In the genomic region with DNA sequence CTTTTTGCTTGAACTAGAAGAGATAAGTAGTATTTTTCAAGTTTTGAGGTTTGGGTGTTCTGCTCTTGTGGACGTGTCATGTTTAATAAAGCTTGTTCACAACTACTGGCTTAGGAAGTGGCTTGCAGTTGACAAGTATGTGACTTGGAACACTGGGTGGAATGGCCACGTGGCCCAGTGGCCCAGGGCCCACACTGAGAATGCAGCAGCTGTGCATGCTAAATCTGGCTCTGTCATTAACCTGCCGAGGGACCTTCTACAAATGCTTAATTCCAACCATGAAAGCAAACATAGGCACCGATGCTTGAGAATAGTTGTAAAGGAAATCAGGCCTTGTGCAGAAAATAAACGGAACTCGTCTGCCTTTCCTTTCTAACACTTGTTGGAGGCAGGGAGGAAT, we compare ENCODE assay signal across 15 cellular contexts. TPM values are rescaled to one million over a fixed set of nuclear protein-coding genes. Genes with fewer than 3 reads are reported as not detected.
DNase-seq lines count a peak whose midpoint lies in the region; ATAC-seq and TF ChIP-seq lines count a peak whose summit lies in the region.
"Had no signal": no experiment of that assay in that cellular context is flagged by ENCODE, and none has a peak within 500 bp of the region (broad histone marks: within the 10 kb centered on the region; RNA-seq: fewer than 3 reads in every experiment).

No MANE protein-coding gene starts in this region.

- ATAC-seq in GM23338 (peak; percentile 26; the same call in 1 of the 3 replicates), Panc1 (peak; percentile 62), heart right ventricle (peak; percentile 83 to 100 (median 97)), GM19455 (IDR thresholded peaks at IDR 0.05; ENCODE audit: unreplicated experiment) (no peak)

- H3K36me3 Mint-ChIP-seq in GM23338 (ENCODE audit: low read depth), result no peaks in the 10 kb centered on the region

- no TSS peak for BruUV-seq in Panc1 (replicated peaks; lab: Mats Ljungman, UMichigan)

- no peaks in the 10 kb centered on the region for H3K36me3 ChIP-seq in GM23338 (ENCODE audit: insufficient read depth)
- no peaks in the 10 kb centered on the region for H3K36me3 ChIP-seq in Panc1 (ENCODE audit: control insufficient read depth, insufficient read depth, low read length)
- H3K36me3 ChIP-seq in heart right ventricle, result no peaks in the 10 kb centered on the region
- H3K36me3 ChIP-seq in prostate gland, result no peaks in the 10 kb centered on the region
- H3K36me3 ChIP-seq in ascending aorta, result no peaks in the 10 kb centered on the region

- 12 to 14% methylated on average over 6 of the region's 6 CpGs for WGBS in heart right ventricle, 2 donors
- WGBS in prostate gland, result 16% methylated on average over 6 of the region's 6 CpGs

- no peaks in the 10 kb centered on the region for H3K9me3 ChIP-seq in Panc1 (ENCODE audit: control insufficient read depth, insufficient read depth, low read depth, low read length)
- no peaks in the 10 kb centered on the region for H3K9me3 ChIP-seq in heart right ventricle
- H3K9me3 ChIP-seq in prostate gland, result no peaks in the 10 kb centered on the region
- no peaks in the 10 kb centered on the region for H3K9me3 ChIP-seq in ascending aorta

- H3K4me3 ChIP-seq in GM23338 (no peak overlapping the region), Panc1 (ENCODE audit: low read depth in 2 of 2, low read length in 2 of 2) (no peak overlapping the region), heart right ventricle (no peak overlapping the region), prostate gland (no peak overlapping the region), ascending aorta (no peak overlapping the region)

- CTCF ChIA-PET in Panc1 (lab: Charles Lee), result no interaction called here

- no peaks in the 10 kb centered on the region; the same call in 1 of the 2 replicates for H3K4me1 ChIP-seq in GM23338 (ENCODE audit: insufficient read depth)
- peaks cover 15% of the 10 kb centered on the region for H3K4me1 ChIP-seq in Panc1 (ENCODE audit: control insufficient read depth, insufficient read depth, low read length)
- H3K4me1 ChIP-seq in heart right ventricle, result peaks cover 0 to 18% (median 13%) of the 10 kb centered on the region in 9 donors
- no peaks in the 10 kb centered on the region for H3K4me1 ChIP-seq in prostate gland (replicated peaks)
- H3K4me1 ChIP-seq in ascending aorta, result no peaks in the 10 kb centered on the region

- no peak for TF ChIP-seq POLR2A in prostate gland (IDR thresholded peaks at IDR 0.05)

- intact Hi-C loops in Panc1 (cut with micrococcal nuclease; ENCODE audit: unreplicated experiment), result no loop called here
- intact Hi-C loops in heart right ventricle (cut with DNase I), result loop anchor here in 2 of 10 donors (5.0 to 10.0 kb wide), 2 partner anchors 44 to 294 kb away; no protein-coding TSS in a partner anchor
- intact Hi-C loops in prostate gland (cut with DNase I), result no loop called here
- intact Hi-C loops in ascending aorta (cut with DNase I), result no loop called here

- H3K9me3 Mint-ChIP-seq in GM23338, result no peaks in the 10 kb centered on the region
- H3K9me3 Mint-ChIP-seq: activated T-helper 2 cell treated with anti-CD3 and anti-CD28 coated beads, Interferon-gamma antibody, Interleukin-2, Interleukin-4, amounts not matched to agents 10 μg/mL and 5 μg/mL and 100 μg/mL, durations not matched to agents 14 hours and 24 hours and 36 hours; stimulated activated naive CD8-positive, alpha-beta T cell treated with anti-CD3 and anti-CD28 coated beads, Interleukin-15, Interleukin-2, amounts not matched to agents 100 ng/mL and 50 ng/mL, for 24 hours had no signal

- H3K4me2 ChIP-seq in GM23338, result no peak overlapping the region

- H2AFZ ChIP-seq in GM23338, result peak overlapping the region; percentile 93; the same call in 1 of the 2 replicates

- POLR2A ChIA-PET in Panc1 (lab: Charles Lee), result no interaction called here

- H4K20me1 ChIP-seq in GM23338 (replicated peaks; ENCODE audit: insufficient read depth), result no peaks in the 10 kb centered on the region

- H3K79me2 ChIP-seq in GM23338 (replicated peaks; ENCODE audit: insufficient read depth), result no peaks in the 10 kb centered on the region

- peaks cover 19% of the 10 kb centered on the region for H3K4me1 Mint-ChIP-seq in GM23338

- H3K9me2 ChIP-seq in GM23338 (ENCODE audit: insufficient read depth), result no peaks in the 10 kb centered on the region

- TF ChIP-seq CTCF in GM23338 (conservative IDR thresholded peaks at IDR 0.05; ENCODE audit: low read depth in 2 of 2), result no peak
- no peak for TF ChIP-seq CTCF in Panc1 (IDR thresholded peaks at IDR 0.05)
- TF ChIP-seq CTCF in heart right ventricle (IDR thresholded peaks at IDR 0.05), result no peak
- no peak for TF ChIP-seq CTCF in prostate gland (IDR thresholded peaks at IDR 0.05)
- no peak for TF ChIP-seq CTCF in ascending aorta (IDR thresholded peaks at IDR 0.05)

- H3K27ac Mint-ChIP-seq in GM23338, result peak overlapping the region; percentile 38; the same call in 1 of the 2 replicates
- H3K27ac Mint-ChIP-seq: activated T-helper 2 cell treated with anti-CD3 and anti-CD28 coated beads, Interferon-gamma antibody, Interleukin-2, Interleukin-4, amounts not matched to agents 10 μg/mL and 5 μg/mL and 100 μg/mL, durations not matched to agents 14 hours and 24 hours and 36 hours; stimulated activated naive CD8-positive, alpha-beta T cell treated with anti-CD3 and anti-CD28 coated beads, Interleukin-15, Interleukin-2, amounts not matched to agents 100 ng/mL and 50 ng/mL, for 24 hours had no signal

- H3K27me3 Mint-ChIP-seq in GM23338 (ENCODE audit: insufficient read depth, low read depth, poor library complexity), result peaks cover 2% of the 10 kb centered on the region

- in situ Hi-C loops in Panc1 (cut with HindIII; ENCODE audit: low pct_unique_long_range_greater_than_20kb, low sequenced_read_pairs), result no loop called here

- DNase-seq in GM23338 (ENCODE audit: low spot score), result peak; percentile 4
- no peak for DNase-seq in Panc1 (ENCODE audit: low read depth, low spot score)
- peak; percentile 48 to 58 for DNase-seq in heart right ventricle
- DNase-seq in prostate gland (ENCODE audit: low spot score), result peak; percentile 20
- no peak for DNase-seq in activated CD4-positive, alpha-beta T cell treated with anti-CD3 and anti-CD28 coated beads for 1 hour
- no peak for DNase-seq in ascending aorta (ENCODE audit: low spot score in 2 of 2)
- DNase-seq: activated CD4-positive, alpha-beta T cell treated with anti-CD3 and anti-CD28 coated beads, Interleukin-2, amount 50 U/mL, for 48 hours; aorta; GDM1 had no signal

- H3K27ac ChIP-seq in GM23338 (ENCODE audit: low read depth) (no peak overlapping the region), Panc1 (ENCODE audit: low read length) (peak overlapping the region; percentile 34; the same call in 1 of the 2 replicates), heart right ventricle (peak overlapping the region in 4 of 10 donors; percentile 18 to 34 (median 20)), prostate gland (no peak overlapping the region), ascending aorta (no peak overlapping the region)
- H3K27ac ChIP-seq: HL-60 had no signal

- no peaks in the 10 kb centered on the region for H3F3A ChIP-seq in GM23338 (replicated peaks; ENCODE audit: low read depth)

- H3K27me3 ChIP-seq in GM23338 (ENCODE audit: insufficient read depth) (no peaks in the 10 kb centered on the region), Panc1 (ENCODE audit: control insufficient read depth, insufficient read depth, low read length) (no peaks in the 10 kb centered on the region), heart right ventricle (peaks cover 0 to 13% (median 0%) of the 10 kb centered on the region in 7 donors), prostate gland (replicated peaks; ENCODE audit: insufficient read depth) (no peaks in the 10 kb centered on the region), ascending aorta (no peaks in the 10 kb centered on the region)

- no peak overlapping the region for H3K4me3 Mint-ChIP-seq in GM23338
- H3K4me3 Mint-ChIP-seq: stimulated activated naive CD8-positive, alpha-beta T cell treated with anti-CD3 and anti-CD28 coated beads, Interleukin-15, Interleukin-2, amounts not matched to agents 100 ng/mL and 50 ng/mL, for 24 hours had no signal

TF ChIP-seq in GM23338, 12 proteins besides CTCF, POLR2A, EP300 and RAD21 (continues in another document):
- no peak for TF ChIP-seq POLR2AphosphoS5 (IDR thresholded peaks at IDR 0.05; ENCODE audit: low read depth)
- no peak for TF ChIP-seq STAT1 (IDR thresholded peaks at IDR 0.05; ENCODE audit: unreplicated experiment)
- TF ChIP-seq EZH2 (IDR thresholded peaks at IDR 0.05; ENCODE audit: low read depth, unreplicated experiment), result no peak
- TF ChIP-seq JUNB (IDR thresholded peaks at IDR 0.05; ENCODE audit: unreplicated experiment), result no peak
- TF ChIP-seq ZNF331 (CRISPR knock-in tag; IDR thresholded peaks at IDR 0.05; ENCODE audit: low read depth), result no peak
- TF ChIP-seq, protein P1, sequence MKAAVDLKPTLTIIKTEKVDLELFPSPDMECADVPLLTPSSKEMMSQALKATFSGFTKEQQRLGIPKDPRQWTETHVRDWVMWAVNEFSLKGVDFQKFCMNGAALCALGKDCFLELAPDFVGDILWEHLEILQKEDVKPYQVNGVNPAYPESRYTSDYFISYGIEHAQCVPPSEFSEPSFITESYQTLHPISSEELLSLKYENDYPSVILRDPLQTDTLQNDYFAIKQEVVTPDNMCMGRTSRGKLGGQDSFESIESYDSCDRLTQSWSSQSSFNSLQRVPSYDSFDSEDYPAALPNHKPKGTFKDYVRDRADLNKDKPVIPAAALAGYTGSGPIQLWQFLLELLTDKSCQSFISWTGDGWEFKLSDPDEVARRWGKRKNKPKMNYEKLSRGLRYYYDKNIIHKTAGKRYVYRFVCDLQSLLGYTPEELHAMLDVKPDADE (IDR thresholded peaks at IDR 0.05), result no peak
- no peak for TF ChIP-seq ZNF114 (CRISPR knock-in tag; IDR thresholded peaks at IDR 0.05)

RNA-seq across cellular contexts. Expression of a gene that starts 11.7 kb away (rescaled TPM):
- total RNA-seq in GM23338 (2014; rRNA removed; shearing (Covaris generic)), result 34.7 and 35.7 TPM in 2 replicates
- polyA plus RNA-seq in GM23338 (2016; fragmentation: Nextera tagmentation; extraction: Ambion mirVana), result 65.9 and 69.1 TPM in 2 replicates
- 10.5 TPM for total RNA-seq in Panc1 (2021; ENCODE audit: unreplicated experiment)
- polyA plus RNA-seq in Panc1 (2012; ENCODE audit: insufficient read length), result 9.5 TPM
- total RNA-seq in heart right ventricle, result under 1 TPM in 6 of 10 donors, not detected in 4; 0.21 to 0.72 (median 0.28) TPM
- under 1 TPM; 0.22 to 0.58 TPM for polyA plus RNA-seq in heart right ventricle
- total RNA-seq in prostate gland, result 1 to 10 TPM; 1.5 to 8.0 TPM
- total RNA-seq in ascending aorta, result 0.85 TPM
- total RNA-seq: activated T-helper 2 cell treated with anti-CD3 and anti-CD28 coated beads, Interferon-gamma antibody, Interleukin-2, Interleukin-4, amounts not matched to agents 10 μg/mL and 5 μg/mL and 100 μg/mL, durations not matched to agents 14 hours and 24 hours and 36 hours; H4; T-helper 2 cell treated with Interferon-gamma antibody and Interleukin-4, amounts not matched to agents 100 ng/mL and 5 ng/mL, for 36 hours had no signal

Comparison
In these comparisons a context has a peak if more than half of its experiments do, and no peak if none do; other contexts are left out.
1. DNase-seq: peak in GM23338 (single experiment), heart right ventricle (2 of 2) and prostate gland (single experiment); none in Panc1 (single experiment), activated CD4-positive, alpha-beta T cell treated with anti-CD3 and anti-CD28 coated beads for 1 hour (single experiment) and ascending aorta (0 of 2).